Comparison of ENCODE assay signal across 9 cellular contexts in the genomic region with DNA sequence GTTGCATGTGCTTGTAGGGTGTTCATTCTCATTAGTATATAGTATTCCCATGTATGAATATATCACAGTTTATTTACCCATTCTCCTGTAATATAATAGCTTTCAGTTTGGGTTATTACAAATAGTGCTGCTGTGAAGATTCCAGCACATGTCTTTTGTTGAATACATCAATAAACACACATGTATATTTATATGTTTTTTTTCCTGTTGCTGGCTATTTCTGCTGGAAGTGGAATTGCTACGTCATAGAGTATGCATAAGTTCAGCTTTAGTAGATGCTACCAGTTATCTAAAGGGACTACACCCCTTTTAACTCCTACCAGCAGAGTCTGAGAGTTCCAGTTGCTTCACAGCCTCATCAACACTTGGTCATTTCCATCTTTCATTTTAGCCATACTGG. TPM values are rescaled to one million over a fixed set of nuclear protein-coding genes. Genes with fewer than 3 reads are reported as not detected.
"Had no signal": no experiment of that assay in that cellular context is flagged by ENCODE, and none has a peak within 500 bp of the region (broad histone marks: within the 10 kb centered on the region; RNA-seq: fewer than 3 reads in every experiment).

No MANE protein-coding gene starts in this region.

- ATAC-seq: GM12878 had no signal

- FAIRE-seq: G401.6, GM12878, GM12891, GM12892, GM18507, GM19239 had no signal

- DNase-seq: GDM1, GF-D8 had no signal

- H3K4me3 ChIP-seq: GM12878 had no signal

RNA-seq across cellular contexts. Expression of a gene that starts 52.3 kb away (rescaled TPM):
- total RNA-seq: G401 had no signal
